ENCODE assay signal across 24 cellular contexts in genomic region chr11:20274031-20274430, GRCh38.
DNase-seq lines count a peak whose midpoint lies in the region; ATAC-seq and TF ChIP-seq lines count a peak whose summit lies in the region.
"Had no signal": no experiment of that assay in that cellular context is flagged by ENCODE, and none has a peak within 500 bp of the region (broad histone marks: within the 10 kb centered on the region; RNA-seq: fewer than 3 reads in every experiment).

No MANE protein-coding gene starts in this region.

- H3K9me3 ChIP-seq in neuronal stem cell (replicated peaks in 1 of 2; ENCODE audit: control insufficient read depth in 2 of 2, insufficient read depth in 1 of 2, low read depth in 1 of 2, low read length in 2 of 2): no peaks in the 10 kb centered on the region
- H3K9me3 ChIP-seq: right lobe of liver, transverse colon had no signal

- peak; percentile 17 for DNase-seq in HEK293T (ENCODE audit: extremely low spot score)
- peak; percentile 62 for DNase-seq in NCI-H146 (lab: John Stamatoyannopoulos, UW)
- peak; percentile 88 for DNase-seq in NCI-H69 (lab: John Stamatoyannopoulos, UW)
- peak; percentile 75 for DNase-seq in neuronal stem cell (ENCODE audit: low spot score)
- no peak for DNase-seq in UCSD-AML1 (lab: John Stamatoyannopoulos, UW; ENCODE audit: unreplicated experiment)
- DNase-seq in activated T-cell treated with anti-CD3 and anti-CD28 coated beads, Interleukin-2, amount 50 U/mL, for 4 hours: no peak
- DNase-seq: activated CD4-positive, alpha-beta T cell treated with anti-CD3 and anti-CD28 coated beads for 48 hours; aorta; caudate nucleus; CD8-positive, alpha-beta T cell; DND-41; H9; naive thymus-derived CD8-positive, alpha-beta T cell; NCI-H2171 treated with DMSO at 0.1 percent for 48 hours; PC-9; right lobe of liver; SIG-M5; transverse colon had no signal

- no peak overlapping the region for H2AK5ac ChIP-seq in neuronal stem cell (ENCODE audit: low read depth, low read length)

- no peak overlapping the region for H2BK15ac ChIP-seq in neuronal stem cell (ENCODE audit: low read length)

- H2BK12ac ChIP-seq in neuronal stem cell (ENCODE audit: low read length): no peak overlapping the region

- H3K23ac ChIP-seq in neuronal stem cell (ENCODE audit: low read depth, low read length, poor library complexity): no peak overlapping the region

- H2BK5ac ChIP-seq in neuronal stem cell (ENCODE audit: low read length): no peak overlapping the region

- WGBS in neuronal stem cell (ENCODE audit: extremely low coverage in 2 of 2, insufficient read length in 2 of 2, insufficient replicate concordance in 1 of 2), 2 donors: no CpG with 5 or more reads among the region's 5 CpGs

- CTCF ChIA-PET in HEK293T (lab: Yijun Ruan, JAX): no interaction called here

- no peaks in the 10 kb centered on the region for H3K36me3 Mint-ChIP-seq in activated T-cell treated with anti-CD3 and anti-CD28 coated beads, Interleukin-2, amount 50 U/mL, for 4 hours (ENCODE audit: insufficient read depth)
- H3K36me3 Mint-ChIP-seq: activated naive CD4-positive, alpha-beta T cell treated with anti-CD3 and anti-CD28 coated beads, Interleukin-2, amount 50 U/mL, for 72 hours; CD8-positive, alpha-beta T cell; mesothelial cell of epicardium; naive thymus-derived CD8-positive, alpha-beta T cell had no signal

- H3K4ac ChIP-seq in neuronal stem cell (ENCODE audit: low read length): no peak overlapping the region

- H3K4me2 ChIP-seq in neuronal stem cell (ENCODE audit: insufficient read depth, low read length, poor library complexity, severe bottlenecking): no peak overlapping the region
- H3K4me2 ChIP-seq: KMS-11, PC-9 had no signal

- no peak overlapping the region for H3K9ac ChIP-seq in neuronal stem cell (ENCODE audit: low read depth, low read length, poor library complexity)
- H3K9ac ChIP-seq: KMS-11 had no signal

- peaks cover 3 to 32% of the 10 kb centered on the region in 2 donors for H3K4me1 ChIP-seq in neuronal stem cell (ENCODE audit: control insufficient read depth in 2 of 2, insufficient read depth in 1 of 2, low read depth in 1 of 2, low read length in 2 of 2)
- H3K4me1 ChIP-seq: right lobe of liver, transverse colon had no signal

- no peaks in the 10 kb centered on the region for H3K79me1 ChIP-seq in neuronal stem cell (ENCODE audit: low read depth, low read length)

- H3K4me1 Mint-ChIP-seq in activated T-cell treated with anti-CD3 and anti-CD28 coated beads, Interleukin-2, amount 50 U/mL, for 4 hours (ENCODE audit: low read depth): no peaks in the 10 kb centered on the region

- no peak overlapping the region for H3K4me3 ChIP-seq in neuronal stem cell (ENCODE audit: low read length in 2 of 2)
- H3K4me3 ChIP-seq: PC-9, right lobe of liver, transverse colon had no signal

- POLR2A ChIA-PET in HEK293T (lab: Yijun Ruan, JAX): no interaction called here

- no peak overlapping the region for H2BK120ac ChIP-seq in neuronal stem cell (ENCODE audit: low read depth, low read length)

- no peak for ATAC-seq in GM18519 (IDR thresholded peaks at IDR 0.05; ENCODE audit: low FRiP score, unreplicated experiment)
- no peak for ATAC-seq in activated T-cell treated with anti-CD3 and anti-CD28 coated beads, Interleukin-2, amount 50 U/mL, for 4 hours
- ATAC-seq: activated naive CD4-positive, alpha-beta T cell treated with anti-CD3 and anti-CD28 coated beads, Interleukin-2, amount 50 U/mL, for 72 hours; CD8-positive, alpha-beta T cell; naive thymus-derived CD8-positive, alpha-beta T cell; right lobe of liver had no signal

- no peaks in the 10 kb centered on the region for H3K36me3 ChIP-seq in neuronal stem cell (replicated peaks in 1 of 2; ENCODE audit: control insufficient read depth in 2 of 2, insufficient read depth in 2 of 2, low read length in 2 of 2)
- H3K36me3 ChIP-seq: right lobe of liver, transverse colon had no signal

- H3K9me3 Mint-ChIP-seq in activated T-cell treated with anti-CD3 and anti-CD28 coated beads, Interleukin-2, amount 50 U/mL, for 4 hours: no peaks in the 10 kb centered on the region
- H3K9me3 Mint-ChIP-seq: activated naive CD4-positive, alpha-beta T cell treated with anti-CD3 and anti-CD28 coated beads, Interleukin-2, amount 50 U/mL, for 72 hours; activated T-helper 1 cell treated with anti-CD3 and anti-CD28 coated beads, Interleukin-12 subunit alpha, Interleukin-12 subunit beta, Interleukin-2, Interleukin-4 antibody, amounts not matched to agents 30 ng/mL and 10 ng/mL and 1 ng/mL, durations not matched to agents 14 hours and 24 hours and 36 hours; CD8-positive, alpha-beta T cell; H9; mesothelial cell of epicardium had no signal

- peaks cover 11% of the 10 kb centered on the region for H3K27me3 Mint-ChIP-seq in activated T-cell treated with anti-CD3 and anti-CD28 coated beads, Interleukin-2, amount 50 U/mL, for 4 hours (ENCODE audit: low read depth)

- H3K14ac ChIP-seq in neuronal stem cell (ENCODE audit: low read length): no peak overlapping the region

- H3K27ac ChIP-seq in neuronal stem cell (replicated peaks; ENCODE audit: low read length): peak overlapping the region; percentile 85
- H3K27ac ChIP-seq: epithelial cell of prostate, KMS-11, PC-9, right lobe of liver, transverse colon had no signal

- peaks cover 0 to 92% (median 0%) of the 10 kb centered on the region in 3 experiments for H3K27me3 ChIP-seq in neuronal stem cell (ENCODE audit: control insufficient read depth in 3 of 3, insufficient read depth in 3 of 3, low read depth in 1 of 3, low read length in 3 of 3)
- H3K27me3 ChIP-seq: right lobe of liver, transverse colon had no signal

- no peak overlapping the region for H3K18ac ChIP-seq in neuronal stem cell (ENCODE audit: low read length)

- no peak overlapping the region for H2AFZ ChIP-seq in neuronal stem cell (ENCODE audit: low read length)
- H2AFZ ChIP-seq: PC-9 had no signal

- no peak overlapping the region for H4K8ac ChIP-seq in neuronal stem cell (ENCODE audit: low read depth, low read length)

- no peak overlapping the region for H3K4me3 Mint-ChIP-seq in activated T-cell treated with anti-CD3 and anti-CD28 coated beads, Interleukin-2, amount 50 U/mL, for 4 hours
- H3K4me3 Mint-ChIP-seq: activated T-helper 1 cell treated with anti-CD3 and anti-CD28 coated beads, Interleukin-12 subunit alpha, Interleukin-12 subunit beta, Interleukin-2, Interleukin-4 antibody, amounts not matched to agents 30 ng/mL and 10 ng/mL and 1 ng/mL, durations not matched to agents 14 hours and 24 hours and 36 hours; CD8-positive, alpha-beta T cell; H9; mesothelial cell of epicardium; naive thymus-derived CD8-positive, alpha-beta T cell had no signal

- H4K91ac ChIP-seq in neuronal stem cell (ENCODE audit: low read depth, low read length, poor library complexity): no peak overlapping the region

TF ChIP-seq in HEK293T, 16 proteins besides CTCF, POLR2A, EP300 and RAD21:
- TF ChIP-seq NFRKB (IDR thresholded peaks at IDR 0.05): no peak
- no peak for TF ChIP-seq SP1 (IDR thresholded peaks at IDR 0.05)
- 0 out of 2 replicates have a peak, but pooled peaks have one; percentile 15 for TF ChIP-seq PKNOX1 (IDR thresholded peaks at IDR 0.05)

Comparison
In these comparisons a context has a peak if more than half of its experiments do, and no peak if none do; other contexts are left out.
1. DNase-seq: peak in HEK293T (single experiment), NCI-H146 (single experiment), NCI-H69 (single experiment) and neuronal stem cell (single experiment); none in UCSD-AML1 (single experiment) and activated T-cell treated with anti-CD3 and anti-CD28 coated beads, Interleukin-2, amount 50 U/mL, for 4 hours (single experiment).